ENCODE assay signal across 1 cellular context in the genomic region with DNA sequence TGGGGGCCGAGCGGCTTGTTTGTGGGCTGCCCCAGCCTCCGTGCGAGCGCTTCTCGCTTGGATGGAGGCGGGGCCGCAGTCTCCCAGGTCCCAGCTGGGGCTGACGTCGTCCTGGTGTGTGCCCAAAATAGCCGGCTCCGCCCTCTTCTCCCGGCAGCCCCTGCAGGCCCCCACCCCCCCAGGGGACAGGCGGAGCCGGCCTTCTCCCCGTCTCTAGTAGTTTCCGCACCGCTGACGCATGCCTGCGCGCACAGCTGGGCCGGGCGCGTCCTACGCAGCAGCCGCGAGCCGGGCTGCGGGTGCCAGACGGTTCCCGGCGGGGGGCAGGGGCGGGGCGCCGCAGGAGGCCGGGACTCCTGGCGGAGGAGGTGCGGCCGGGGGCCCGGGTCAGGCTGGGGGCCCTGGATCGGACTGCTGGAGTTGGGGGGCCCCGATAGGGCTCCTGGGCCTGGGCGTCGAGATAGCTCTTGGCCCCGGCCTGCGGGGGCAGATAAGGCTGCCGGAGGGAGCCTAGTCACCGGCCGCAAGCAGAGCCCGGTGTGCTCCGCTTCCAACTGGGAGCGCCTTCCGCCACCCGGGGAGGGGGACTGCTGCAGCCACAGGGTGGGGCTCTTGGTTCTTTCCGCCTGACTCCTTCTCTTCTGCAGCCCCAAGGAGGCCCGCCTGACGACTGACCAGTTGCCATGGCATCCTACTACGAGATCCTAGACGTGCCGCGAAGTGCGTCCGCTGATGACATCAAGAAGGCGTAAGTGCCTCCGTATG.
TF ChIP-seq lines count a peak whose summit lies in the region.

A gene (plus strand): TSS at position 216 of the 765 bp plus-strand sequence. CDS start 468 bp downstream, at position 684.

TF ChIP-seq in K562, 482 proteins besides CTCF, POLR2A, EP300 and RAD21 (continued from another document and continues in another):
- TF ChIP-seq, protein P1, sequence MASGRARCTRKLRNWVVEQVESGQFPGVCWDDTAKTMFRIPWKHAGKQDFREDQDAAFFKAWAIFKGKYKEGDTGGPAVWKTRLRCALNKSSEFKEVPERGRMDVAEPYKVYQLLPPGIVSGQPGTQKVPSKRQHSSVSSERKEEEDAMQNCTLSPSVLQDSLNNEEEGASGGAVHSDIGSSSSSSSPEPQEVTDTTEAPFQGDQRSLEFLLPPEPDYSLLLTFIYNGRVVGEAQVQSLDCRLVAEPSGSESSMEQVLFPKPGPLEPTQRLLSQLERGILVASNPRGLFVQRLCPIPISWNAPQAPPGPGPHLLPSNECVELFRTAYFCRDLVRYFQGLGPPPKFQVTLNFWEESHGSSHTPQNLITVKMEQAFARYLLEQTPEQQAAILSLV (tag; IDR thresholded peaks at IDR 0.05), result no peak
- TF ChIP-seq ELF1 (tag; IDR thresholded peaks at IDR 0.05), result peak; percentile 82
- TF ChIP-seq ZBTB7A (IDR thresholded peaks at IDR 0.05; ENCODE audit: borderline replicate concordance, control insufficient read depth, low read depth, low read length), result peak; percentile 98; the same call in 1 of the 2 replicates
- TF ChIP-seq, protein P2, sequence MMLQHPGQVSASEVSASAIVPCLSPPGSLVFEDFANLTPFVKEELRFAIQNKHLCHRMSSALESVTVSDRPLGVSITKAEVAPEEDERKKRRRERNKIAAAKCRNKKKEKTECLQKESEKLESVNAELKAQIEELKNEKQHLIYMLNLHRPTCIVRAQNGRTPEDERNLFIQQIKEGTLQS (IDR thresholded peaks at IDR 0.05), result peak; percentile 87
- TF ChIP-seq, protein P2 (CRISPR knock-in tag; conservative IDR thresholded peaks at IDR 0.05), result peak; percentile 91; the same call in 1 of the 2 replicates
- no peak for TF ChIP-seq POLR2H (tag; IDR thresholded peaks at IDR 0.05; ENCODE audit: low read depth)
- TF ChIP-seq, protein P3, sequence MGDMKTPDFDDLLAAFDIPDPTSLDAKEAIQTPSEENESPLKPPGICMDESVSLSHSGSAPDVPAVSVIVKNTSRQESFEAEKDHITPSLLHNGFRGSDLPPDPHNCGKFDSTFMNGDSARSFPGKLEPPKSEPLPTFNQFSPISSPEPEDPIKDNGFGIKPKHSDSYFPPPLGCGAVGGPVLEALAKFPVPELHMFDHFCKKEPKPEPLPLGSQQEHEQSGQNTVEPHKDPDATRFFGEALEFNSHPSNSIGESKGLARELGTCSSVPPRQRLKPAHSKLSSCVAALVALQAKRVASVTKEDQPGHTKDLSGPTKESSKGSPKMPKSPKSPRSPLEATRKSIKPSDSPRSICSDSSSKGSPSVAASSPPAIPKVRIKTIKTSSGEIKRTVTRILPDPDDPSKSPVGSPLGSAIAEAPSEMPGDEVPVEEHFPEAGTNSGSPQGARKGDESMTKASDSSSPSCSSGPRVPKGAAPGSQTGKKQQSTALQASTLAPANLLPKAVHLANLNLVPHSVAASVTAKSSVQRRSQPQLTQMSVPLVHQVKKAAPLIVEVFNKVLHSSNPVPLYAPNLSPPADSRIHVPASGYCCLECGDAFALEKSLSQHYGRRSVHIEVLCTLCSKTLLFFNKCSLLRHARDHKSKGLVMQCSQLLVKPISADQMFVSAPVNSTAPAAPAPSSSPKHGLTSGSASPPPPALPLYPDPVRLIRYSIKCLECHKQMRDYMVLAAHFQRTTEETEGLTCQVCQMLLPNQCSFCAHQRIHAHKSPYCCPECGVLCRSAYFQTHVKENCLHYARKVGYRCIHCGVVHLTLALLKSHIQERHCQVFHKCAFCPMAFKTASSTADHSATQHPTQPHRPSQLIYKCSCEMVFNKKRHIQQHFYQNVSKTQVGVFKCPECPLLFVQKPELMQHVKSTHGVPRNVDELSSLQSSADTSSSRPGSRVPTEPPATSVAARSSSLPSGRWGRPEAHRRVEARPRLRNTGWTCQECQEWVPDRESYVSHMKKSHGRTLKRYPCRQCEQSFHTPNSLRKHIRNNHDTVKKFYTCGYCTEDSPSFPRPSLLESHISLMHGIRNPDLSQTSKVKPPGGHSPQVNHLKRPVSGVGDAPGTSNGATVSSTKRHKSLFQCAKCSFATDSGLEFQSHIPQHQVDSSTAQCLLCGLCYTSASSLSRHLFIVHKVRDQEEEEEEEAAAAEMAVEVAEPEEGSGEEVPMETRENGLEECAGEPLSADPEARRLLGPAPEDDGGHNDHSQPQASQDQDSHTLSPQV (IDR thresholded peaks at IDR 0.05), result no peak
- TF ChIP-seq TAF9B (IDR thresholded peaks at IDR 0.05; ENCODE audit: partially characterized antibody), result peak; percentile 97
- TF ChIP-seq, protein P4, sequence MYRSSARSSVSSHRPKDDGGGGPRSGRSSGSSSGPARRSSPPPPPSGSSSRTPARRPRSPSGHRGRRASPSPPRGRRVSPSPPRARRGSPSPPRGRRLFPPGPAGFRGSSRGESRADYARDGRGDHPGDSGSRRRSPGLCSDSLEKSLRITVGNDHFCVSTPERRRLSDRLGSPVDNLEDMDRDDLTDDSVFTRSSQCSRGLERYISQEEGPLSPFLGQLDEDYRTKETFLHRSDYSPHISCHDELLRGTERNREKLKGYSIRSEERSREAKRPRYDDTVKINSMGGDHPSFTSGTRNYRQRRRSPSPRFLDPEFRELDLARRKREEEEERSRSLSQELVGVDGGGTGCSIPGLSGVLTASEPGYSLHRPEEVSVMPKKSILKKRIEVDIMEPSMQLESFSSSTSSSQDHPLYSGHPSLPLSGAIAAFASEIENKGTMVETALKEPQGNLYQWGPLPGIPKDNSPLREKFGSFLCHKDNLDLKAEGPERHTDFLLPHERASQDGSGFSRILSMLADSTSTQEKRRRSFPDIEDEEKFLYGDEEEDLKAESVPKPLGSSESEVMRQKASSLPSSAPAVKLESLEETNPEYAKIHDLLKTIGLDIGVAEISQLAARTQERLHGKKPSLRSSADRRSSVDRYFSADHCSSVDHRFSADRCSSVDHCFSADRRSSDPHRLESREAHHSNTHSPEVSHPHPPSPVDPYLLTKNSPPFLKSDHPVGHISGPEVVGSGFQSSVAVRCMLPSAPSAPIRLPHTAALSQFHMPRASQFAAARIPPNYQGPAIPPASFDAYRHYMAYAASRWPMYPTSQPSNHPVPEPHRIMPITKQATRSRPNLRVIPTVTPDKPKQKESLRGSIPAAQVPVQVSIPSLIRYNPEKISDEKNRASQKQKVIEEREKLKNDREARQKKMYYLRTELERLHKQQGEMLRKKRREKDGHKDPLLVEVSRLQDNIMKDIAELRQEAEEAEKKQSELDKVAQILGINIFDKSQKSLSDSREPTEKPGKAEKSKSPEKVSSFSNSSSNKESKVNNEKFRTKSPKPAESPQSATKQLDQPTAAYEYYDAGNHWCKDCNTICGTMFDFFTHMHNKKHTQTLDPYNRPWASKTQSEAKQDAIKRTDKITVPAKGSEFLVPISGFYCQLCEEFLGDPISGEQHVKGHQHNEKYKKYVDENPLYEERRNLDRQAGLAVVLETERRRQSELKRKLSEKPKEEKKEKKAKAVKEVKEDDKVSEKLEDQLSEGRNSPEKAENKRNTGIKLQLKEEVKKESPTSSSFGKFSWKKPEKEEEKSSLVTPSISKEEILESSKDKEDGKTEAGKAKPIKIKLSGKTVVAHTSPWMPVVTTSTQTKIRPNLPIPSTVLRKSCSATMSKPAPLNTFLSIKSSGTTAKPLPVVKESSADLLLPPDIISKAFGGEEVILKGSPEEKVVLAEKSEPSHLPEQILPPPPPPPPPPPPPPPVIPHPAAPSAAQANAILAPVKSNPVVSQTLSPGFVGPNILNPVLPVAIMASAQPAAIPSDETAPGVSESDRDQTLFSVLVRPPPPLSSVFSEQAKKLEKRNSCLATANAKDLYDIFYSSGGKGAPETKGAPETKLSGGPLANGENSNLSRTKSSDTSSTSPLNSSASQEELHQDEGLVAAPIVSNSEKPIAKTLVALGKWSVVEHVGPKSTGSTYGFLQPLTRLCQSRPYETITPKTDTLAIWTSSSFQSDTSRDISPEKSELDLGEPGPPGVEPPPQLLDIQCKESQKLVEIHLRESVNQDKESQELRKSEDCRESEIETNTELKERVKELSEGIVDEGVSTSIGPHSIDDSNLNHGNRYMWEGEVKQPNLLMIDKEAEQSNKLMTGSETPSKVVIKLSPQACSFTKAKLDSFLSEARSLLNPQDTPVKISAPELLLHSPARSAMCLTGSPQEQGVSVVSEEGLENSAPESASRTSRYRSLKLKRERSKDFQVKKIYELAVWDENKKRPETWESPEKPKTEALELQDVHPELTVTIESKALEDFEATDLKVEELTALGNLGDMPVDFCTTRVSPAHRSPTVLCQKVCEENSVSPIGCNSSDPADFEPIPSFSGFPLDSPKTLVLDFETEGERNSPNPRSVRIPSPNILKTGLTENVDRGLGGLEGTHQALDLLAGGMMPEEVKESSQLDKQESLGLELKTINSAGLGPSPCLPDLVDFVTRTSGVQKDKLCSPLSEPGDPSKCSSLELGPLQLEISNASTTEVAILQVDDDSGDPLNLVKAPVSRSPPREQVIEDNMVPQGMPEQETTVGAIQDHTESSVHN (IDR thresholded peaks at IDR 0.05; ENCODE audit: borderline replicate concordance in 1 of 2, low read depth in 1 of 2), result peak in 1 of 2 experiments; percentile 76; a peak in 2 of 4 replicates
- 0 out of 4 replicates have a peak, but pooled peaks of 1 of the 2 experiments have one; percentile 62 for TF ChIP-seq ETV6 (IDR thresholded peaks at IDR 0.05; ENCODE audit: borderline replicate concordance in 1 of 2, low read depth in 2 of 2, low read length in 1 of 2)
- no peak for TF ChIP-seq ETV6 (CRISPR knock-in tag; IDR thresholded peaks at IDR 0.05; ENCODE audit: borderline replicate concordance)
- TF ChIP-seq SMARCA4 (IDR thresholded peaks at IDR 0.05), result peak; percentile 83
- TF ChIP-seq, protein P5, sequence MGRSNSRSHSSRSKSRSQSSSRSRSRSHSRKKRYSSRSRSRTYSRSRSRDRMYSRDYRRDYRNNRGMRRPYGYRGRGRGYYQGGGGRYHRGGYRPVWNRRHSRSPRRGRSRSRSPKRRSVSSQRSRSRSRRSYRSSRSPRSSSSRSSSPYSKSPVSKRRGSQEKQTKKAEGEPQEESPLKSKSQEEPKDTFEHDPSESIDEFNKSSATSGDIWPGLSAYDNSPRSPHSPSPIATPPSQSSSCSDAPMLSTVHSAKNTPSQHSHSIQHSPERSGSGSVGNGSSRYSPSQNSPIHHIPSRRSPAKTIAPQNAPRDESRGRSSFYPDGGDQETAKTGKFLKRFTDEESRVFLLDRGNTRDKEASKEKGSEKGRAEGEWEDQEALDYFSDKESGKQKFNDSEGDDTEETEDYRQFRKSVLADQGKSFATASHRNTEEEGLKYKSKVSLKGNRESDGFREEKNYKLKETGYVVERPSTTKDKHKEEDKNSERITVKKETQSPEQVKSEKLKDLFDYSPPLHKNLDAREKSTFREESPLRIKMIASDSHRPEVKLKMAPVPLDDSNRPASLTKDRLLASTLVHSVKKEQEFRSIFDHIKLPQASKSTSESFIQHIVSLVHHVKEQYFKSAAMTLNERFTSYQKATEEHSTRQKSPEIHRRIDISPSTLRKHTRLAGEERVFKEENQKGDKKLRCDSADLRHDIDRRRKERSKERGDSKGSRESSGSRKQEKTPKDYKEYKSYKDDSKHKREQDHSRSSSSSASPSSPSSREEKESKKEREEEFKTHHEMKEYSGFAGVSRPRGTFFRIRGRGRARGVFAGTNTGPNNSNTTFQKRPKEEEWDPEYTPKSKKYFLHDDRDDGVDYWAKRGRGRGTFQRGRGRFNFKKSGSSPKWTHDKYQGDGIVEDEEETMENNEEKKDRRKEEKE (IDR thresholded peaks at IDR 0.05; ENCODE audit: borderline replicate concordance in 1 of 2, control insufficient read depth in 1 of 2, low read depth in 2 of 2, low read length in 1 of 2), result 0 out of 4 replicates have a peak, but pooled peaks of 1 of the 2 experiments have one; percentile 66
- peak; percentile 65; the same call in 1 of the 2 replicates for TF ChIP-seq RBFOX2 (IDR thresholded peaks at IDR 0.05; ENCODE audit: low read depth, low read length)
- TF ChIP-seq, protein P6, sequence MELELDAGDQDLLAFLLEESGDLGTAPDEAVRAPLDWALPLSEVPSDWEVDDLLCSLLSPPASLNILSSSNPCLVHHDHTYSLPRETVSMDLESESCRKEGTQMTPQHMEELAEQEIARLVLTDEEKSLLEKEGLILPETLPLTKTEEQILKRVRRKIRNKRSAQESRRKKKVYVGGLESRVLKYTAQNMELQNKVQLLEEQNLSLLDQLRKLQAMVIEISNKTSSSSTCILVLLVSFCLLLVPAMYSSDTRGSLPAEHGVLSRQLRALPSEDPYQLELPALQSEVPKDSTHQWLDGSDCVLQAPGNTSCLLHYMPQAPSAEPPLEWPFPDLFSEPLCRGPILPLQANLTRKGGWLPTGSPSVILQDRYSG (tag; conservative IDR thresholded peaks at IDR 0.05; ENCODE audit: low read depth), result no peak
- peak; percentile 48; the same call in 1 of the 2 replicates for TF ChIP-seq POLR2G (IDR thresholded peaks at IDR 0.05; ENCODE audit: low read depth, low read length)
- no peak for TF ChIP-seq ZNF184 (CRISPR knock-in tag; IDR thresholded peaks at IDR 0.05)
- no peak for TF ChIP-seq BRCA1 (IDR thresholded peaks at IDR 0.05)
- no peak for TF ChIP-seq BRCA1 (CRISPR knock-in tag; IDR thresholded peaks at IDR 0.05)
- peak; percentile 94 for TF ChIP-seq ZNF644 (tag; IDR thresholded peaks at IDR 0.05; ENCODE audit: low read depth)
- TF ChIP-seq, protein P7, sequence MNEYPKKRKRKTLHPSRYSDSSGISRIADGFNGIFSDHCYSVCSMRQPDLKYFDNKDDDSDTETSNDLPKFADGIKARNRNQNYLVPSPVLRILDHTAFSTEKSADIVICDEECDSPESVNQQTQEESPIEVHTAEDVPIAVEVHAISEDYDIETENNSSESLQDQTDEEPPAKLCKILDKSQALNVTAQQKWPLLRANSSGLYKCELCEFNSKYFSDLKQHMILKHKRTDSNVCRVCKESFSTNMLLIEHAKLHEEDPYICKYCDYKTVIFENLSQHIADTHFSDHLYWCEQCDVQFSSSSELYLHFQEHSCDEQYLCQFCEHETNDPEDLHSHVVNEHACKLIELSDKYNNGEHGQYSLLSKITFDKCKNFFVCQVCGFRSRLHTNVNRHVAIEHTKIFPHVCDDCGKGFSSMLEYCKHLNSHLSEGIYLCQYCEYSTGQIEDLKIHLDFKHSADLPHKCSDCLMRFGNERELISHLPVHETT (CRISPR knock-in tag; conservative IDR thresholded peaks at IDR 0.05 in 1 of 2, IDR thresholded peaks at IDR 0.05 in 1 of 2), result peak in 1 of 2 experiments; percentile 99; a peak in 2 of 4 replicates
- TF ChIP-seq, protein P8, sequence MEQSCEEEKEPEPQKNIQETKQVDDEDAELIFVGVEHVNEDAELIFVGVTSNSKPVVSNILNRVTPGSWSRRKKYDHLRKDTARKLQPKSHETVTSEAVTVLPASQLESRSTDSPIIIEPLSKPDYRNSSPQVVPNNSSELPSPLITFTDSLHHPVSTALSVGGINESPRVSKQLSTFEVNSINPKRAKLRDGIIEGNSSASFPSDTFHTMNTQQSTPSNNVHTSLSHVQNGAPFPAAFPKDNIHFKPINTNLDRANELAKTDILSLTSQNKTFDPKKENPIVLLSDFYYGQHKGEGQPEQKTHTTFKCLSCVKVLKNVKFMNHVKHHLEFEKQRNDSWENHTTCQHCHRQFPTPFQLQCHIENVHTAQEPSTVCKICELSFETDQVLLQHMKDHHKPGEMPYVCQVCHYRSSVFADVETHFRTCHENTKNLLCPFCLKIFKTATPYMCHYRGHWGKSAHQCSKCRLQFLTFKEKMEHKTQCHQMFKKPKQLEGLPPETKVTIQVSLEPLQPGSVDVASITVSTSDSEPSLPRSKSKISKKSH (CRISPR knock-in tag; IDR thresholded peaks at IDR 0.05), result no peak
- TF ChIP-seq JUNB (CRISPR knock-in tag; conservative IDR thresholded peaks at IDR 0.05), result no peak
- 0 out of 2 replicates have a peak, but pooled peaks have one; percentile 21 for TF ChIP-seq HLTF (IDR thresholded peaks at IDR 0.05)
- TF ChIP-seq BRF1 (IDR thresholded peaks at IDR 0.05; ENCODE audit: borderline replicate concordance, extremely low read depth, insufficient read length), result no peak
- no peak for TF ChIP-seq YBX1 (IDR thresholded peaks at IDR 0.05)
- TF ChIP-seq ZFPM2 (CRISPR knock-in tag; IDR thresholded peaks at IDR 0.05), result no peak
- no peak for TF ChIP-seq HNRNPUL1 (IDR thresholded peaks at IDR 0.05; ENCODE audit: low read length)
- peak; percentile 30 for TF ChIP-seq SMC3 (conservative IDR thresholded peaks at IDR 0.05; ENCODE audit: insufficient read depth, low read depth, low read length)
